In genomic region chr4:139524062-139524631, GRCh38 we compare ENCODE assay signal across 13 cellular contexts. TPM values are rescaled to one million over a fixed set of nuclear protein-coding genes. Genes with fewer than 3 reads are reported as not detected.
A peak's percentile ranks its signal among the peaks of the same experiment; 100 is the strongest.
DNase-seq lines count a peak whose midpoint lies in the region; ATAC-seq, FAIRE-seq and TF ChIP-seq lines count a peak whose summit lies in the region.
"Had no signal": no experiment of that assay in that cellular context is flagged by ENCODE, and none has a peak within 500 bp of the region (broad histone marks: within the 10 kb centered on the region; RNA-seq: fewer than 3 reads in every experiment).

No MANE protein-coding gene starts in this region.

- H4K8ac ChIP-seq in H1 (ENCODE audit: extremely low read depth, insufficient read depth, low read length) = peak overlapping the region; percentile 35; the same call in 1 of the 2 replicates

- H3K56ac ChIP-seq in H1 (replicated peaks; ENCODE audit: insufficient read length, low read depth, low read length) = no peak overlapping the region

- H3K27me3 ChIP-seq in KMS-11 (ENCODE audit: insufficient read depth, low read depth) = no peaks in the 10 kb centered on the region
- no peaks in the 10 kb centered on the region for H3K27me3 ChIP-seq in H1 (replicated peaks in 1 of 4; ENCODE audit: control insufficient read depth in 3 of 4, extremely low read depth in 1 of 4, insufficient read depth in 3 of 4, low read length in 3 of 4)
- H3K27me3 ChIP-seq in SJCRH30 = no peaks in the 10 kb centered on the region
- H3K27me3 ChIP-seq in right atrium auricular region = no peaks in the 10 kb centered on the region
- H3K27me3 ChIP-seq: body of pancreas, vagina had no signal

- no peak overlapping the region for H2AK5ac ChIP-seq in H1 (ENCODE audit: low read depth, low read length)

- TF ChIP-seq RAD21 in H1 (IDR thresholded peaks at IDR 0.05 in 1 of 2, conservative IDR thresholded peaks at IDR 0.05 in 1 of 2; ENCODE audit: low read depth in 2 of 2, low read length in 2 of 2) = no peak

- H4K5ac ChIP-seq in H1 (ENCODE audit: insufficient read length, low read depth, low read length) = no peak overlapping the region

- POLR2A ChIA-PET in H1 (lab: Charles Lee; ENCODE audit: partially characterized antibody) = no interaction called here

- H3K4me1 ChIP-seq in KMS-11 (ENCODE audit: low read depth, poor library complexity, severe bottlenecking) = peaks cover 93% of the 10 kb centered on the region
- H3K4me1 ChIP-seq in H1 (replicated peaks in 1 of 4; ENCODE audit: control insufficient read depth in 3 of 4, insufficient read depth in 4 of 4, low read length in 3 of 4) = no peaks in the 10 kb centered on the region
- H3K4me1 ChIP-seq in SJCRH30 = peaks cover 10% of the 10 kb centered on the region
- peaks cover 0 to 4% of the 10 kb centered on the region in 2 donors for H3K4me1 ChIP-seq in right atrium auricular region
- H3K4me1 ChIP-seq: body of pancreas had no signal

- no peak for TF ChIP-seq EP300 in H1 (IDR thresholded peaks at IDR 0.05; ENCODE audit: borderline replicate concordance in 1 of 2, low read depth in 2 of 2, low read length in 2 of 2)

- H3K4ac ChIP-seq in H1 (replicated peaks; ENCODE audit: insufficient read length, low read depth, low read length) = no peak overlapping the region

- H3K79me1 ChIP-seq in H1 (ENCODE audit: low read depth, low read length) = no peaks in the 10 kb centered on the region

- no peaks in the 10 kb centered on the region for H3K23me2 ChIP-seq in H1 (ENCODE audit: low read depth, low read length)

- DNase-seq in H1 (ENCODE audit: low read depth in 1 of 2, low spot score in 2 of 2) (no peak), pons (ENCODE audit: low spot score) (peak; percentile 43), SJCRH30 (no peak), SW480 (ENCODE audit: low spot score) (no peak), right atrium auricular region (ENCODE audit: low spot score) (no peak)
- DNase-seq: body of pancreas, HCEC 1CT, NCI-H146 had no signal

- no peak overlapping the region for H3K14ac ChIP-seq in H1 (ENCODE audit: insufficient read length)

- H3K9ac ChIP-seq in KMS-11 (peak overlapping the region; percentile 10; the same call in 1 of the 2 replicates), H1 (replicated peaks in 1 of 4; ENCODE audit: extremely low read depth in 1 of 4, low read depth in 3 of 4, low read length in 3 of 4) (no peak overlapping the region)

- ATAC-seq in GM18498 (IDR thresholded peaks at IDR 0.05; ENCODE audit: unreplicated experiment) (peak; percentile 41), GM19467 (IDR thresholded peaks at IDR 0.05; ENCODE audit: unreplicated experiment) (no peak)
- ATAC-seq: body of pancreas had no signal

- H2BK5ac ChIP-seq in H1 (ENCODE audit: low read depth, low read length) = no peak overlapping the region

- peak overlapping the region; percentile 76 for H3K27ac ChIP-seq in KMS-11
- H3K27ac ChIP-seq in H1 (ENCODE audit: low read depth, low read length) = no peak overlapping the region
- H3K27ac ChIP-seq in SJCRH30 = no peak overlapping the region
- no peak overlapping the region for H3K27ac ChIP-seq in right atrium auricular region
- H3K27ac ChIP-seq: body of pancreas, vagina had no signal

- no peak overlapping the region for H2BK20ac ChIP-seq in H1 (ENCODE audit: low read length)

- H3K79me2 ChIP-seq in KMS-11 (ENCODE audit: insufficient read depth, low read depth) (peaks cover 4% of the 10 kb centered on the region; the same call in 1 of the 2 replicates), H1 (ENCODE audit: control insufficient read depth in 1 of 2, insufficient read depth in 2 of 2, low read length in 2 of 2) (no peaks in the 10 kb centered on the region)

- 80% methylated on average over 4 of the region's 4 CpGs; no CpG with 5 or more reads in 1 of the 2 experiments for WGBS in H1 (ENCODE audit: extremely low coverage in 1 of 2, insufficient coverage in 1 of 2, insufficient read length in 1 of 2, insufficient replicate concordance in 2 of 2, low coverage in 1 of 2, low lambda C conversion rate in 2 of 2, missing lambda C conversion rate in 1 of 2), 2 experiments

- no peak for FAIRE-seq in H1 (lab: Jason Lieb, UNC)
- FAIRE-seq: endometrium had no signal

- H4K20me1 ChIP-seq in KMS-11 (ENCODE audit: insufficient read depth) (no peaks in the 10 kb centered on the region), H1 (replicated peaks in 1 of 2; ENCODE audit: control insufficient read depth in 1 of 2, insufficient read depth in 2 of 2, low read length in 2 of 2) (no peaks in the 10 kb centered on the region)

- H3K36me3 ChIP-seq in KMS-11 (ENCODE audit: insufficient read depth) (no peaks in the 10 kb centered on the region), H1 (ENCODE audit: control insufficient read depth in 2 of 4, insufficient read depth in 4 of 4, low read length in 3 of 4) (no peaks in the 10 kb centered on the region), SJCRH30 (peaks cover 40% of the 10 kb centered on the region), right atrium auricular region (peaks cover 73% of the 10 kb centered on the region)

- H2AFZ ChIP-seq in KMS-11 (ENCODE audit: low read depth) (no peak overlapping the region), H1 (ENCODE audit: low read length) (no peak overlapping the region)

- no peak overlapping the region for H3K18ac ChIP-seq in H1 (ENCODE audit: extremely low read depth, low read length)

- no peak overlapping the region for H3K4me3 ChIP-seq in KMS-11 (IDR thresholded peaks at IDR 0.05; ENCODE audit: insufficient read depth, low read depth, low read length)
- no peak overlapping the region for H3K4me3 ChIP-seq in H1 (ENCODE audit: extremely low read depth in 1 of 4, insufficient read depth in 2 of 4, low read depth in 3 of 4, low read length in 4 of 4)
- H3K4me3 ChIP-seq in SJCRH30 = no peak overlapping the region
- H3K4me3 ChIP-seq in right atrium auricular region = no peak overlapping the region
- H3K4me3 ChIP-seq: body of pancreas, vagina had no signal

- H3K23ac ChIP-seq in H1 (ENCODE audit: insufficient read length) = no peak overlapping the region

- peak overlapping the region; percentile 56 for H3K4me2 ChIP-seq in KMS-11
- no peak overlapping the region for H3K4me2 ChIP-seq in H1 (ENCODE audit: insufficient read depth in 1 of 2, low read depth in 2 of 2, low read length in 2 of 2)

- no peak overlapping the region for H2BK120ac ChIP-seq in H1 (replicated peaks; ENCODE audit: low read depth, low read length)

- no peak for TF ChIP-seq POLR2A in H1 (IDR thresholded peaks at IDR 0.05; ENCODE audit: control extremely low read depth in 1 of 2, low read depth in 2 of 2, low read length in 2 of 2)

- no peaks in the 10 kb centered on the region for H3K9me3 ChIP-seq in H1 (ENCODE audit: insufficient read depth in 2 of 2, low read depth in 1 of 2, low read length in 1 of 2)
- no peaks in the 10 kb centered on the region for H3K9me3 ChIP-seq in SJCRH30 (replicated peaks)
- no peaks in the 10 kb centered on the region for H3K9me3 ChIP-seq in right atrium auricular region
- H3K9me3 ChIP-seq: body of pancreas, vagina had no signal

- no peak overlapping the region for H2BK12ac ChIP-seq in H1 (ENCODE audit: low read depth, low read length)

- H4K91ac ChIP-seq in H1 (replicated peaks; ENCODE audit: insufficient read length, low read length) = no peak overlapping the region

- H2BK15ac ChIP-seq in H1 (ENCODE audit: low read length) = no peak overlapping the region

- CTCF ChIA-PET in H1 (lab: Charles Lee; ENCODE audit: partially characterized antibody) = interaction anchor here (1.1 to 2.6 kb wide), 3 partner anchors 15 to 26 kb away, joined by 3 to 7 read pairs (median 6); no protein-coding TSS in a partner anchor

- TF ChIP-seq CTCF in KMS-11 (conservative IDR thresholded peaks at IDR 0.05; ENCODE audit: low read depth, low read length) = no peak
- no peak for TF ChIP-seq CTCF in H1 (IDR thresholded peaks at IDR 0.05; ENCODE audit: control extremely low read depth in 1 of 3, insufficient read depth in 1 of 3, low read depth in 1 of 3, low read length in 3 of 3)
- TF ChIP-seq CTCF in right atrium auricular region (IDR thresholded peaks at IDR 0.05) = no peak

TF ChIP-seq in H1, 55 proteins besides CTCF, POLR2A, EP300 and RAD21:
- TF ChIP-seq CHD2 (IDR thresholded peaks at IDR 0.05; ENCODE audit: low read length) (no peak), BACH1 (IDR thresholded peaks at IDR 0.05; ENCODE audit: low read length) (no peak)

RNA-seq across cellular contexts. Expression of gene SETD7, which starts 31.9 kb away (rescaled TPM):
- total RNA-seq in H1 (2021; fragmentation: NEBNext Ultra II Directional; extraction: Animal tissue kit (Norgen Biotek cat#: 25700)) = 3.4 and 4.6 TPM in 2 replicates
- 1.3 and 1.5 TPM in 2 replicates for polyA plus RNA-seq in H1 (2011; rRNA removed)
- polyA plus RNA-seq in H1 (2011; cell fraction: cytosol; rRNA removed) = 1.4 TPM
- 1.3 TPM for polyA plus RNA-seq in H1 (2011; cell fraction: nucleus; rRNA removed)
- polyA plus RNA-seq in H1 (2012, experiment 1 of 2) = 1.5 to 2.1 TPM (median 1.9 TPM) in 4 replicates
- polyA plus RNA-seq in H1 (2012, experiment 2 of 2) = 0.20 TPM
- polyA plus RNA-seq in H1 (2013, experiment 1 of 2) = 2.1 TPM
- 1.7 TPM for polyA plus RNA-seq in H1 (2013, experiment 2 of 2)
- polyA minus RNA-seq in H1 (2011; rRNA and poly(A)+ RNA removed) = 3.1 and 4.5 TPM in 2 replicates
- polyA minus RNA-seq in H1 (2011; cell fraction: cytosol; rRNA and poly(A)+ RNA removed) = 1.5 TPM
- polyA minus RNA-seq in H1 (2011; cell fraction: nucleus; rRNA and poly(A)+ RNA removed) = 3.1 TPM
- 26.3 and 26.8 TPM in 2 replicates for total RNA-seq in SJCRH30 (2014; rRNA removed; shearing (Covaris generic))
- total RNA-seq in right atrium auricular region = 10 to 100 TPM; 51.8 to 69.5 TPM
